In the genomic region with DNA sequence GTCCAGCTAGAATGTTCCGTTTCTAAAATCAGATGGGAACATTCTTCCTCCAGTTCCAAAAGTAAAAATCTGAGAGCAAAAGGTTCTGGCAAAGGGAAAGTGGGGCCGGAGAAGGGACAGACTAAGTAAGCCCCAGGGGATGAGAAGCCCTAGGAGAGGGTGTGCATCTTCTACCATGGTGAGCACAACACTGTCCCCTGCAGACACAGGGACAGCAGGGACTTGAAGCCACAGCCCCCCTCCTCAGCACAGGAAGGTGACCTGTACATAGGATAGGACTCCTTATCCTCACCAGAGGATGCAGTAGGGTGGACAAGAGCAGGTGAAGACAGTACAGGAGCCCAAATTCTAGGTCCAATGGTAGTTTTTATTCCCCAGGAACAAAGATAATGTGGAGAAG, we compare ENCODE assay signal across 21 cellular contexts. TPM values are rescaled to one million over a fixed set of nuclear protein-coding genes. Genes with fewer than 3 reads are reported as not detected.
"Had no signal": no experiment of that assay in that cellular context is flagged by ENCODE, and none has a peak within 500 bp of the region (broad histone marks: within the 10 kb centered on the region; RNA-seq: fewer than 3 reads in every experiment).

No MANE protein-coding gene starts in this region.

- ATAC-seq: lower lobe of right lung; stimulated activated naive CD8-positive, alpha-beta T cell treated with anti-CD3 and anti-CD28 coated beads, Interleukin-15, Interleukin-2, amounts not matched to agents 100 U/mL and 50 U/mL, for 24 hours had no signal

- H3K9ac ChIP-seq: parathyroid adenoma had no signal

- H3K27me3 Mint-ChIP-seq: brain, type B pancreatic cell had no signal

- H3K27ac Mint-ChIP-seq: activated T-helper 1 cell treated with anti-CD3 and anti-CD28 coated beads, Interleukin-12 subunit alpha, Interleukin-12 subunit beta, Interleukin-2, Interleukin-4 antibody, amounts not matched to agents 30 ng/mL and 10 ng/mL and 1 ng/mL, durations not matched to agents 14 hours and 24 hours and 36 hours; natural killer cell had no signal

- DNase-seq: activated CD4-positive, alpha-beta T cell treated with anti-CD3 and anti-CD28 coated beads, Interleukin-2, amount 50 U/mL, for 1 hour; activated CD4-positive, CD25-positive, alpha-beta regulatory T cell treated with anti-CD3 and anti-CD28 coated beads, Interleukin-2, amount 50 U/mL, for 72 hours; anterior cingulate cortex; caudate nucleus; foreskin fibroblast; hippocampal formation; lower lobe of right lung; natural killer cell; stimulated activated CD4-positive, alpha-beta T cell treated with anti-CD3 and anti-CD28 coated beads, Interleukin-12 subunit alpha, Interleukin-12 subunit beta, amount 100 ng/mL, for 4 hours; stimulated activated CD4-positive, alpha-beta T cell treated with anti-CD3 and anti-CD28 coated beads, Interleukin-1b, Interleukin-23, amount 100 ng/mL, for 48 hours; stimulated activated naive CD8-positive, alpha-beta T cell treated with anti-CD3 and anti-CD28 coated beads, Interleukin-15, Interleukin-2, amounts not matched to agents 100 U/mL and 50 U/mL, for 24 hours; T-helper 1 cell had no signal

- H3K4me3 Mint-ChIP-seq: activated T-helper 1 cell treated with anti-CD3 and anti-CD28 coated beads, Interleukin-12 subunit alpha, Interleukin-12 subunit beta, Interleukin-2, Interleukin-4 antibody, amounts not matched to agents 30 ng/mL and 10 ng/mL and 1 ng/mL, durations not matched to agents 14 hours and 24 hours and 36 hours; brain; natural killer cell; type B pancreatic cell had no signal

- H3K4me3 ChIP-seq: lower lobe of right lung had no signal

- H3K9me3 Mint-ChIP-seq: activated T-helper 1 cell treated with anti-CD3 and anti-CD28 coated beads, Interleukin-12 subunit alpha, Interleukin-12 subunit beta, Interleukin-2, Interleukin-4 antibody, amounts not matched to agents 30 ng/mL and 10 ng/mL and 1 ng/mL, durations not matched to agents 14 hours and 24 hours and 36 hours; natural killer cell; type B pancreatic cell had no signal

- H3K4me1 ChIP-seq: lower lobe of right lung, parathyroid adenoma had no signal

- H3K4me1 Mint-ChIP-seq: brain, natural killer cell had no signal

- H3K27ac ChIP-seq: epithelial cell of prostate, lower lobe of right lung, parathyroid adenoma had no signal

- H3K9me3 ChIP-seq: lower lobe of right lung had no signal

RNA-seq across cellular contexts. Expression of a gene that starts 50.4 kb away (rescaled TPM):
- total RNA-seq: activated CD8-positive, alpha-beta memory T cell treated with anti-CD3 and anti-CD28 coated beads for 36 hours; activated T-helper 1 cell treated with anti-CD3 and anti-CD28 coated beads, Interleukin-12 subunit alpha, Interleukin-12 subunit beta, Interleukin-2, Interleukin-4 antibody, amounts not matched to agents 30 ng/mL and 10 ng/mL and 1 ng/mL, durations not matched to agents 14 hours and 24 hours and 36 hours; dermis microvascular lymphatic vessel endothelial cell; glomerular endothelial cell; natural killer cell; renal cortical epithelial cell had no signal
